ENCODE assay signal across 23 cellular contexts in the genomic region with DNA sequence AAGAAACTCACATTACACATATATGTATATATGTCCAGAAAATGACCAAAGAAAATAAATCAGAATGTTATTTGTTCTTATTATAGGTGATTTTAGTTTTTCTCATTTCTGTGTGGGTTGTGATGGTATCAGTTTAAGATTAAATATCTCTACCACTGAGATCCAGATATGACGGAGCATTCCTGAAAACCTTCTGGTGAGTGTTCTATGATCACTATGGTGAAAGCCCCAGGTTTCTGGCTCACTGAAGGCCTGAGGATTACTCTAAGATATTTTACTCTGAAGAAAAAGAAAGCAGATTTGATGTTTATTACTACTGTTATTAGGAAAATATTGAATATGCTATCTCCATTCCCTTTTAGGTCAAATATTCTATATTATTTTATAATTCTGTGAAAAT.
"Had no signal": no experiment of that assay in that cellular context is flagged by ENCODE, and none has a peak within 500 bp of the region (broad histone marks: within the 10 kb centered on the region; RNA-seq: fewer than 3 reads in every experiment).

No MANE protein-coding gene starts in this region.

- H3K9me3 ChIP-seq: gastrocnemius medialis, prostate gland, right atrium auricular region, testis, tibial artery had no signal

- ATAC-seq: effector memory CD8-positive, alpha-beta T cell; gastrocnemius medialis; heart left ventricle; left lobe of liver; naive thymus-derived CD4-positive, alpha-beta T cell; sciatic nerve; stimulated activated naive CD8-positive, alpha-beta T cell treated with anti-CD3 and anti-CD28 coated beads, Interleukin-15, Interleukin-2, amounts not matched to agents 100 U/mL and 50 U/mL, for 24 hours had no signal

- H3K36me3 Mint-ChIP-seq: naive thymus-derived CD4-positive, alpha-beta T cell; stimulated activated memory B cell treated with anti-CD40 and anti-IgM and Interleukin-4, amounts not matched to agents 10 μg/mL and 1 μg/mL and 100 μg/mL, for 72 hours; type B pancreatic cell had no signal

- H3K4me1 Mint-ChIP-seq: nephron; stimulated activated memory B cell treated with anti-CD40 and anti-IgM and Interleukin-4, amounts not matched to agents 10 μg/mL and 1 μg/mL and 100 μg/mL, for 72 hours had no signal

- H3K27me3 ChIP-seq: gastrocnemius medialis, hepatocyte, right atrium auricular region, testis, tibial artery had no signal

- H3K36me3 ChIP-seq: gastrocnemius medialis, heart left ventricle, prostate gland, right atrium auricular region, tibial artery had no signal

- H3K27ac Mint-ChIP-seq: effector memory CD8-positive, alpha-beta T cell; naive thymus-derived CD4-positive, alpha-beta T cell; stimulated activated memory B cell treated with anti-CD40 and anti-IgM and Interleukin-4, amounts not matched to agents 10 μg/mL and 1 μg/mL and 100 μg/mL, for 72 hours; type B pancreatic cell had no signal

- H3K9me3 Mint-ChIP-seq: effector memory CD8-positive, alpha-beta T cell; nephron; stimulated activated memory B cell treated with anti-CD40 and anti-IgM and Interleukin-4, amounts not matched to agents 10 μg/mL and 1 μg/mL and 100 μg/mL, for 72 hours; type B pancreatic cell had no signal

- DNase-seq: cortex of kidney; effector memory CD8-positive, alpha-beta T cell; gastrocnemius medialis; heart left ventricle; kidney; midbrain; naive thymus-derived CD4-positive, alpha-beta T cell; nucleus accumbens; stimulated activated CD4-positive, alpha-beta T cell treated with anti-CD3 and anti-CD28 coated beads, Interleukin-2, amount 100 ng/mL, for 24 hours; stimulated activated CD4-positive, alpha-beta T cell treated with anti-CD3 and anti-CD28 coated beads, Interleukin-4, amount 100 ng/mL, for 24 hours; stimulated activated naive CD8-positive, alpha-beta T cell treated with anti-CD3 and anti-CD28 coated beads, Interleukin-15, Interleukin-2, amounts not matched to agents 100 U/mL and 50 U/mL, for 24 hours; substantia nigra; testis; tibial artery had no signal

- H3K4me3 ChIP-seq: gastrocnemius medialis, heart left ventricle, hepatocyte, lung, prostate gland, right atrium auricular region, testis, tibial artery had no signal

- H3K4me1 ChIP-seq: gastrocnemius medialis, heart left ventricle, prostate gland, right atrium auricular region, testis, tibial artery had no signal

- H3K4me3 Mint-ChIP-seq: effector memory CD8-positive, alpha-beta T cell; naive thymus-derived CD4-positive, alpha-beta T cell; nephron; stimulated activated memory B cell treated with anti-CD40 and anti-IgM and Interleukin-4, amounts not matched to agents 10 μg/mL and 1 μg/mL and 100 μg/mL, for 72 hours; type B pancreatic cell had no signal

- H3K27ac ChIP-seq: gastrocnemius medialis, heart left ventricle, hepatocyte, prostate gland, right atrium auricular region, testis, tibial artery had no signal
